In genomic region chr3:27034255-27034654, GRCh38 we compare ENCODE assay signal across 20 cellular contexts.
DNase-seq lines count a peak whose midpoint lies in the region; ATAC-seq and TF ChIP-seq lines count a peak whose summit lies in the region.
"Had no signal": no experiment of that assay in that cellular context is flagged by ENCODE, and none has a peak within 500 bp of the region (broad histone marks: within the 10 kb centered on the region; RNA-seq: fewer than 3 reads in every experiment).

No MANE protein-coding gene starts in this region.

- peaks cover 19% of the 10 kb centered on the region for H3K4me1 Mint-ChIP-seq in endodermal cell
- H3K4me1 Mint-ChIP-seq: CD4-positive, alpha-beta memory T cell; GM23338 had no signal

- H3K36me3 ChIP-seq in endodermal cell (ENCODE audit: control insufficient read depth, insufficient read depth, low read length), result no peaks in the 10 kb centered on the region

- no peak overlapping the region for H3K27ac ChIP-seq in endodermal cell (ENCODE audit: low read depth, low read length)
- H3K27ac ChIP-seq: A549 had no signal

- H3K27me3 ChIP-seq in endodermal cell (ENCODE audit: control insufficient read depth, insufficient read depth, low read length, poor library complexity, severe bottlenecking), result no peaks in the 10 kb centered on the region

- DNase-seq in COLO829 (ENCODE audit: low spot score) (peak; percentile 49), endodermal cell (no peak), medulla oblongata (ENCODE audit: extremely low spot score) (peak; percentile 5), pons (ENCODE audit: low spot score) (peak; percentile 58), Ammon's horn (ENCODE audit: low spot score) (no peak), OCI-M2 (lab: John Stamatoyannopoulos, UW; ENCODE audit: unreplicated experiment) (no peak)
- DNase-seq: 8988T; ACHN; AML-193; C1 segment of cervical spinal cord; Caco-2; CD4-positive, alpha-beta memory T cell; DMS153; DND-41; H9 had no signal

- no peak overlapping the region for H3K4me3 Mint-ChIP-seq in endodermal cell
- H3K4me3 Mint-ChIP-seq: CD4-positive, alpha-beta memory T cell; GM23338; H9 had no signal

- ATAC-seq in GM19324 (IDR thresholded peaks at IDR 0.05; ENCODE audit: low FRiP score, unreplicated experiment), result no peak
- ATAC-seq: A549, GM12878, GM23338, HCT116 had no signal

- no peak for TF ChIP-seq CTCF in endodermal cell (conservative IDR thresholded peaks at IDR 0.05)

- peaks cover 31% of the 10 kb centered on the region for H3K9me3 ChIP-seq in endodermal cell (ENCODE audit: control insufficient read depth, low read length)
- H3K9me3 ChIP-seq: A549, Caco-2 had no signal

- H3K27me3 Mint-ChIP-seq in endodermal cell (ENCODE audit: insufficient read depth), result no peaks in the 10 kb centered on the region
- H3K27me3 Mint-ChIP-seq: CD4-positive, alpha-beta memory T cell had no signal

- H3K36me3 Mint-ChIP-seq in endodermal cell (ENCODE audit: low read depth), result no peaks in the 10 kb centered on the region
- H3K36me3 Mint-ChIP-seq: CD4-positive, alpha-beta memory T cell had no signal

- peaks cover 10% of the 10 kb centered on the region for H3K9me3 Mint-ChIP-seq in endodermal cell
- H3K9me3 Mint-ChIP-seq: GM23338, H9 had no signal

- H3K27ac Mint-ChIP-seq in endodermal cell, result no peak overlapping the region
- H3K27ac Mint-ChIP-seq: CD4-positive, alpha-beta memory T cell; GM23338; H9 had no signal

- H3K4me1 ChIP-seq in endodermal cell (ENCODE audit: control insufficient read depth, insufficient read depth, low read length), result no peaks in the 10 kb centered on the region
- H3K4me1 ChIP-seq: A549, Caco-2 had no signal

- no peak overlapping the region for H3K9ac ChIP-seq in endodermal cell (ENCODE audit: extremely low read depth, low read length, poor library complexity, severe bottlenecking)

- peak overlapping the region; percentile 14 for H3K4me3 ChIP-seq in endodermal cell (ENCODE audit: low read length)
- H3K4me3 ChIP-seq: A549, GM12878, GM23338 had no signal

Comparison
In these comparisons a context has a peak if more than half of its experiments do, and no peak if none do; other contexts are left out.
1. DNase-seq: peak in COLO829 (single experiment), medulla oblongata (single experiment) and pons (single experiment); none in endodermal cell (single experiment), Ammon's horn (single experiment) and OCI-M2 (single experiment).